19 cellular contexts compared by ENCODE assay signal in the genomic region with DNA sequence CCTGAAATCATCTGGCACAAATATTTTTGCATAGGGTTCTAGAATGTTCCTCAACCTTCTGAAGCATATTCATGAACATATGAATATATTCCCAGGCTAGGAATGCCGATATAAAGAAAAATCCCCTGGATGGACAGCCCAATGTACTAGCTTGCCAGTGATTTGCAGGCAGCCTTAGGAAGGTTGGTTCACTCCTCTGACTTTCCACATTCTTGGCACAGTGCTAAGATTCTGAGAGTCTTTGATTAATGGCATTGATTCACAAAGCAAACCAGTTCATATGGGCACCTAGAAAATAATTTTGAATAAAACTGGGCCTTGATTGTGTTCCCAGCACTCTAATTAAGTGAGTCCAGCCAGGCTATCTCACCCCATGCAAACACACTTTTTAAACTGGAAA. TPM values are rescaled to one million over a fixed set of nuclear protein-coding genes. Genes with fewer than 3 reads are reported as not detected.
DNase-seq lines count a peak whose midpoint lies in the region.
"Had no signal": no experiment of that assay in that cellular context is flagged by ENCODE, and none has a peak within 500 bp of the region (broad histone marks: within the 10 kb centered on the region; RNA-seq: fewer than 3 reads in every experiment).

No MANE protein-coding gene starts in this region.

- no peak overlapping the region for H3K27ac ChIP-seq in neuronal stem cell (replicated peaks; ENCODE audit: low read length)
- H3K27ac ChIP-seq: BLaER1, C4-2B, GM23248 had no signal

- no peak overlapping the region for H2BK5ac ChIP-seq in neuronal stem cell (ENCODE audit: low read length)

- no peak overlapping the region for H3K23ac ChIP-seq in neuronal stem cell (ENCODE audit: low read depth, low read length, poor library complexity)

- no peak overlapping the region for H3K4me3 ChIP-seq in neuronal stem cell (ENCODE audit: low read length in 2 of 2)
- H3K4me3 ChIP-seq: BLaER1, GM12878, GM23248 had no signal

- H3K18ac ChIP-seq in neuronal stem cell (ENCODE audit: low read length) = no peak overlapping the region

- no peaks in the 10 kb centered on the region for H3K27me3 ChIP-seq in neuronal stem cell (ENCODE audit: control insufficient read depth in 3 of 3, insufficient read depth in 3 of 3, low read depth in 1 of 3, low read length in 3 of 3)
- H3K27me3 ChIP-seq: BLaER1 had no signal

- H3K4me1 ChIP-seq in neuronal stem cell (ENCODE audit: control insufficient read depth in 2 of 2, insufficient read depth in 1 of 2, low read depth in 1 of 2, low read length in 2 of 2) = no peaks in the 10 kb centered on the region
- H3K4me1 ChIP-seq: BLaER1, Caco-2 had no signal

- no peak overlapping the region for H3K4me2 ChIP-seq in neuronal stem cell (ENCODE audit: insufficient read depth, low read length, poor library complexity, severe bottlenecking)
- H3K4me2 ChIP-seq: BLaER1 had no signal

- no peak overlapping the region for H2BK15ac ChIP-seq in neuronal stem cell (ENCODE audit: low read length)

- no peak overlapping the region for H2AFZ ChIP-seq in neuronal stem cell (ENCODE audit: low read length)
- H2AFZ ChIP-seq: GM23248 had no signal

- DNase-seq in astrocyte of the hippocampus (ENCODE audit: low read depth, low spot score) (peak; percentile 14), kidney glomerular epithelial cell (lab: John Stamatoyannopoulos, UW) (peak; percentile 12), renal cortical epithelial cell (ENCODE audit: low read depth) (peak; percentile 22), DMS79 treated with DMSO at 0.1 percent for 48 hours (lab: John Stamatoyannopoulos, UW) (no peak), neuronal stem cell (ENCODE audit: low spot score) (no peak), AG08395 (ENCODE audit: low spot score) (no peak)
- DNase-seq: Caco-2; CD4-positive, CD25-positive, alpha-beta regulatory T cell; CD8-positive, alpha-beta T cell; DMS153; EL; GDM1; GM23248; H9 had no signal

- H3K9ac ChIP-seq in neuronal stem cell (ENCODE audit: low read depth, low read length, poor library complexity) = no peak overlapping the region
- H3K9ac ChIP-seq: BLaER1, GM23248 had no signal

- H3K79me1 ChIP-seq in neuronal stem cell (ENCODE audit: low read depth, low read length) = no peaks in the 10 kb centered on the region

- H3K9me3 ChIP-seq in neuronal stem cell (replicated peaks in 1 of 2; ENCODE audit: control insufficient read depth in 2 of 2, insufficient read depth in 1 of 2, low read depth in 1 of 2, low read length in 2 of 2) = no peaks in the 10 kb centered on the region
- H3K9me3 ChIP-seq: BLaER1, Caco-2 had no signal

- no peak overlapping the region for H2AK5ac ChIP-seq in neuronal stem cell (ENCODE audit: low read depth, low read length)

- no CpG with 5 or more reads among the region's 1 CpG for WGBS in neuronal stem cell (ENCODE audit: extremely low coverage in 2 of 2, insufficient read length in 2 of 2, insufficient replicate concordance in 1 of 2), 2 donors

- no peaks in the 10 kb centered on the region for H3K36me3 ChIP-seq in neuronal stem cell (replicated peaks in 1 of 2; ENCODE audit: control insufficient read depth in 2 of 2, insufficient read depth in 2 of 2, low read length in 2 of 2)
- H3K36me3 ChIP-seq: BLaER1 had no signal

- H2BK12ac ChIP-seq in neuronal stem cell (ENCODE audit: low read length) = no peak overlapping the region

- H2BK120ac ChIP-seq in neuronal stem cell (ENCODE audit: low read depth, low read length) = no peak overlapping the region

- no peak overlapping the region for H4K91ac ChIP-seq in neuronal stem cell (ENCODE audit: low read depth, low read length, poor library complexity)

- H3K4ac ChIP-seq in neuronal stem cell (ENCODE audit: low read length) = no peak overlapping the region

- no peak overlapping the region for H4K8ac ChIP-seq in neuronal stem cell (ENCODE audit: low read depth, low read length)

- no peak overlapping the region for H3K14ac ChIP-seq in neuronal stem cell (ENCODE audit: low read length)

RNA-seq across cellular contexts. Expression of a gene that starts 56.9 kb away (rescaled TPM):
- total RNA-seq in renal cortical epithelial cell = 9.1 and 25.5 TPM in 2 replicates
- 5.6 TPM for polyA plus RNA-seq in neuronal stem cell (2013, experiment 1 of 2)
- 5.5 TPM for polyA plus RNA-seq in neuronal stem cell (2013, experiment 2 of 2)
- total RNA-seq: A172 had no signal

RNA-seq across cellular contexts. Expression of a gene that starts 57.2 kb away (rescaled TPM):
- total RNA-seq in renal cortical epithelial cell = 0.35 and 3.5 TPM in 2 replicates
- polyA plus RNA-seq in neuronal stem cell (2013, experiment 1 of 2) = 0.14 TPM
- polyA plus RNA-seq in neuronal stem cell (2013, experiment 2 of 2) = 0.18 TPM
- total RNA-seq: A172, A673, GM12878, GM23248 had no signal
- polyA plus RNA-seq: GM23248 had no signal

Comparison
In these comparisons a context has a peak if more than half of its experiments do, and no peak if none do; other contexts are left out.
1. DNase-seq: peak in astrocyte of the hippocampus (single experiment), kidney glomerular epithelial cell (single experiment) and renal cortical epithelial cell (single experiment); none in DMS79 treated with DMSO at 0.1 percent for 48 hours (single experiment), neuronal stem cell (single experiment) and AG08395 (single experiment).